33 cellular contexts compared by ENCODE assay signal in the genomic region with DNA sequence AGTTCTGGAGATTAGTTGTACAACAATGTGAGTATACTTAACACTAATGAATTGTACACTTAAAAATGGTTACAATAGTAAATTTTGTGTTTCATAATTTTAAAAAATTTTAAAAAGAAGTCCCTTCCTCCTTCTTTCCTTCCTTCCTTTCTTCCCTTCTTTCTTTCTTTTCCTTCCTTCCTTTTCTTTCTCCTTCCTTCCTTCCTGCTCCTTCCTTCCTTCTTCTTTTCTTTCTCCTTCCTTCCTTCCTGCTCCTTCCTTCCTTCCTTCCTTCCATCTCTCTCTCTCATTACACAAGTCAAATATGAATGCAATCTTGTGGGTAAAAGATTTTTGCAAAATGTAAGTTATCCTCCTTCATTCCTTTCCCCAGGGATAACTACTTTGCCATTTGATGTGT.
"Had no signal": no experiment of that assay in that cellular context is flagged by ENCODE, and none has a peak within 500 bp of the region (broad histone marks: within the 10 kb centered on the region; RNA-seq: fewer than 3 reads in every experiment).

No MANE protein-coding gene starts in this region.

- H3K27me3 ChIP-seq: MG63 had no signal

- H3K4me3 ChIP-seq: MG63 had no signal

- H3K36me3 ChIP-seq: MG63 had no signal

- H3K9me3 ChIP-seq: MG63 had no signal

- DNase-seq: Kasumi-1, MG63, MM.1S, MV-4-11, NCI-H1048, NCI-H1092, NCI-H1092 treated with DMSO at 0.1 percent for 48 hours, NCI-H1105, NCI-H1105 treated with DMSO at 0.1 percent for 48 hours, NCI-H1417 treated with DMSO at 0.1 percent for 48 hours, NCI-H1436, NCI-H1436 treated with DMSO at 0.1 percent for 48 hours, NCI-H146, NCI-H1694, NCI-H1694 treated with DMSO at 0.1 percent for 48 hours, NCI-H187 treated with DMSO at 0.1 percent for 48 hours, NCI-H1930, NCI-H2029, NCI-H2029 treated with DMSO at 0.1 percent for 48 hours, NCI-H2081, NCI-H2081 treated with DMSO at 0.1 percent for 48 hours, NCI-H2107, NCI-H2171, NCI-H2171 treated with DMSO at 0.1 percent for 48 hours, NCI-H2227 treated with DMSO at 0.1 percent for 48 hours, NCI-H226, NCI-H345, NCI-H446, NCI-H446 treated with DMSO at 0.1 percent for 48 hours, NCI-H510A, NCI-H510A treated with DMSO at 0.1 percent for 48 hours, NCI-H524, NCI-H524 treated with DMSO at 0.1 percent for 48 hours had no signal
